ENCODE assay signal across 18 cellular contexts in genomic region chr19:3770136-3771032, GRCh38. TPM values are rescaled to one million over a fixed set of nuclear protein-coding genes. Genes with fewer than 3 reads are reported as not detected.
DNase-seq lines count a peak whose midpoint lies in the region; ATAC-seq and TF ChIP-seq lines count a peak whose summit lies in the region.
"Had no signal": no experiment of that assay in that cellular context is flagged by ENCODE, and none has a peak within 500 bp of the region (broad histone marks: within the 10 kb centered on the region; RNA-seq: fewer than 3 reads in every experiment).

No MANE protein-coding gene starts in this region.

- CTCF ChIA-PET in PC-9 (lab: Charles Lee), result no interaction called here

- H3K36me3 ChIP-seq in PC-9 (ENCODE audit: low read depth), result no peaks in the 10 kb centered on the region
- H3K36me3 ChIP-seq in tibial artery, result peaks cover 19 to 49% (median 28%) of the 10 kb centered on the region in 3 donors

- intact Hi-C loops in sciatic nerve (cut with DNase I), result no loop called here
- intact Hi-C loops in PC-9 (cut with micrococcal nuclease; ENCODE audit: unreplicated experiment), result no loop called here
- intact Hi-C loops in tibial artery (cut with DNase I; ENCODE audit: low total_unique reads), result no loop called here

- no peak for DNase-seq in activated naive CD8-positive, alpha-beta T cell treated with anti-CD3 and anti-CD28 coated beads, Interleukin-2, amount 10 ng/mL, durations not matched to agents 7 days and 5 days
- DNase-seq in activated naive CD8-positive, alpha-beta T cell treated with anti-CD3 and anti-CD28 coated beads, Interleukin-2, amount 50 U/mL, for 24 hours, result no peak
- DNase-seq in T-helper 17 cell, result no peak
- DNase-seq in iPS-NIHi11 (ENCODE audit: low spot score), result peak; percentile 67
- DNase-seq in sciatic nerve (ENCODE audit: low spot score), result no peak
- DNase-seq in PC-9, result no peak
- DNase-seq in tibial artery, result no peak
- DNase-seq: CD8-positive, alpha-beta T cell; DMS79; Karpas-422; MV-4-11; NCI-H1417; NCI-H1930; NCI-H69; SJCRH30 had no signal

- H3K4me1 ChIP-seq in PC-9 (replicated peaks; ENCODE audit: insufficient read depth) (no peaks in the 10 kb centered on the region), tibial artery (no peaks in the 10 kb centered on the region)
- H3K4me1 ChIP-seq: BLaER1, SJCRH30 had no signal

- H3K27me3 ChIP-seq in PC-9 (ENCODE audit: insufficient read depth, low read depth), result no peaks in the 10 kb centered on the region
- peaks cover 0 to 12% of the 10 kb centered on the region in 2 donors for H3K27me3 ChIP-seq in tibial artery
- H3K27me3 ChIP-seq: BLaER1 had no signal

- peak overlapping the region; percentile 10 for H3K27ac Mint-ChIP-seq in activated naive CD8-positive, alpha-beta T cell treated with anti-CD3 and anti-CD28 coated beads, Interleukin-2, amount 10 ng/mL, durations not matched to agents 7 days and 5 days
- H3K27ac Mint-ChIP-seq in activated naive CD8-positive, alpha-beta T cell treated with anti-CD3 and anti-CD28 coated beads, Interleukin-2, amount 50 U/mL, for 24 hours, result no peak overlapping the region
- peak overlapping the region; percentile 63 for H3K27ac Mint-ChIP-seq in T-helper 17 cell
- H3K27ac Mint-ChIP-seq: CD8-positive, alpha-beta T cell had no signal

- H3K27ac ChIP-seq in PC-9 (no peak overlapping the region), tibial artery (no peak overlapping the region)
- H3K27ac ChIP-seq: BLaER1, SJCRH30 had no signal

- H3K36me3 Mint-ChIP-seq in activated naive CD8-positive, alpha-beta T cell treated with anti-CD3 and anti-CD28 coated beads, Interleukin-2, amount 10 ng/mL, durations not matched to agents 7 days and 5 days, result peaks cover 10% of the 10 kb centered on the region
- peaks cover 3% of the 10 kb centered on the region for H3K36me3 Mint-ChIP-seq in activated naive CD8-positive, alpha-beta T cell treated with anti-CD3 and anti-CD28 coated beads, Interleukin-2, amount 50 U/mL, for 24 hours (ENCODE audit: low read depth)
- peaks cover 5% of the 10 kb centered on the region for H3K36me3 Mint-ChIP-seq in T-helper 17 cell (ENCODE audit: low read depth)

- H3K27me3 Mint-ChIP-seq in activated naive CD8-positive, alpha-beta T cell treated with anti-CD3 and anti-CD28 coated beads, Interleukin-2, amount 10 ng/mL, durations not matched to agents 7 days and 5 days, result no peaks in the 10 kb centered on the region
- H3K27me3 Mint-ChIP-seq in activated naive CD8-positive, alpha-beta T cell treated with anti-CD3 and anti-CD28 coated beads, Interleukin-2, amount 50 U/mL, for 24 hours, result no peaks in the 10 kb centered on the region
- no peaks in the 10 kb centered on the region for H3K27me3 Mint-ChIP-seq in T-helper 17 cell

- H3F3A ChIP-seq in PC-9 (ENCODE audit: insufficient read depth, low read depth), result no peaks in the 10 kb centered on the region

- H3K9me3 ChIP-seq in T-helper 17 cell (ENCODE audit: control insufficient read depth, low read length, poor library complexity, severe bottlenecking) (no peaks in the 10 kb centered on the region), PC-9 (ENCODE audit: insufficient read depth, low read depth) (no peaks in the 10 kb centered on the region), tibial artery (no peaks in the 10 kb centered on the region)
- H3K9me3 ChIP-seq: BLaER1, SJCRH30 had no signal

- no peaks in the 10 kb centered on the region for H3K79me2 ChIP-seq in PC-9 (ENCODE audit: low read depth)

- H3K4me3 ChIP-seq in PC-9 (no peak overlapping the region), tibial artery (no peak overlapping the region)
- H3K4me3 ChIP-seq: BLaER1, SJCRH30 had no signal

- TF ChIP-seq CTCF in PC-9 (conservative IDR thresholded peaks at IDR 0.05) (no peak), tibial artery (IDR thresholded peaks at IDR 0.05) (no peak)

- no peaks in the 10 kb centered on the region for H3K9me3 Mint-ChIP-seq in activated naive CD8-positive, alpha-beta T cell treated with anti-CD3 and anti-CD28 coated beads, Interleukin-2, amount 10 ng/mL, durations not matched to agents 7 days and 5 days
- H3K9me3 Mint-ChIP-seq in activated naive CD8-positive, alpha-beta T cell treated with anti-CD3 and anti-CD28 coated beads, Interleukin-2, amount 50 U/mL, for 24 hours, result no peaks in the 10 kb centered on the region
- H3K9me3 Mint-ChIP-seq: CD8-positive, alpha-beta T cell had no signal

- no peak overlapping the region for H3K4me2 ChIP-seq in PC-9
- H3K4me2 ChIP-seq: BLaER1 had no signal

- no peak for ATAC-seq in activated naive CD8-positive, alpha-beta T cell treated with anti-CD3 and anti-CD28 coated beads, Interleukin-2, amount 10 ng/mL, durations not matched to agents 7 days and 5 days (ENCODE audit: low read depth)
- ATAC-seq in activated naive CD8-positive, alpha-beta T cell treated with anti-CD3 and anti-CD28 coated beads, Interleukin-2, amount 50 U/mL, for 24 hours, result no peak
- ATAC-seq in T-helper 17 cell (no peak), sciatic nerve (peak; percentile 14), GM19328 (IDR thresholded peaks at IDR 0.05; ENCODE audit: unreplicated experiment) (no peak)
- ATAC-seq: CD8-positive, alpha-beta T cell had no signal

- POLR2A ChIA-PET in activated naive CD8-positive, alpha-beta T cell treated with anti-CD3 and anti-CD28 coated beads, Interleukin-2, amount 10 ng/mL, durations not matched to agents 7 days and 5 days (lab: Charles Lee), result interaction anchor here (0.8 to 1.2 kb wide), 2 partner anchors 8 to 42 kb away, joined by 3 read pairs; partner anchors contain the start of gene MRPL54
- POLR2A ChIA-PET in PC-9 (lab: Charles Lee; ENCODE audit: unreplicated experiment), result no interaction called here

- H4K20me1 ChIP-seq in PC-9 (ENCODE audit: insufficient read depth), result no peaks in the 10 kb centered on the region
- H4K20me1 ChIP-seq: BLaER1 had no signal

- no peak overlapping the region for H3K4me3 Mint-ChIP-seq in activated naive CD8-positive, alpha-beta T cell treated with anti-CD3 and anti-CD28 coated beads, Interleukin-2, amount 10 ng/mL, durations not matched to agents 7 days and 5 days
- H3K4me3 Mint-ChIP-seq in activated naive CD8-positive, alpha-beta T cell treated with anti-CD3 and anti-CD28 coated beads, Interleukin-2, amount 50 U/mL, for 24 hours, result no peak overlapping the region
- no peak overlapping the region for H3K4me3 Mint-ChIP-seq in T-helper 17 cell
- H3K4me3 Mint-ChIP-seq: CD8-positive, alpha-beta T cell had no signal

- no peaks in the 10 kb centered on the region for H3K9me2 ChIP-seq in PC-9 (ENCODE audit: insufficient read depth)

- H3K4me1 Mint-ChIP-seq in activated naive CD8-positive, alpha-beta T cell treated with anti-CD3 and anti-CD28 coated beads, Interleukin-2, amount 10 ng/mL, durations not matched to agents 7 days and 5 days, result peaks cover 14% of the 10 kb centered on the region
- H3K4me1 Mint-ChIP-seq in activated naive CD8-positive, alpha-beta T cell treated with anti-CD3 and anti-CD28 coated beads, Interleukin-2, amount 50 U/mL, for 24 hours, result peaks cover 8% of the 10 kb centered on the region
- H3K4me1 Mint-ChIP-seq in T-helper 17 cell, result peaks cover 16% of the 10 kb centered on the region

- BruUV-seq in PC-9 (replicated peaks; lab: Mats Ljungman, UMichigan), result no TSS peak

- H2AFZ ChIP-seq in PC-9, result no peak overlapping the region

RNA-seq across cellular contexts. Expression of gene RAX2, which starts 1.6 kb away (rescaled TPM):
- not detected for total RNA-seq in activated naive CD8-positive, alpha-beta T cell treated with anti-CD3 and anti-CD28 coated beads, Interleukin-2, amount 10 ng/mL, durations not matched to agents 7 days and 5 days
- not detected for total RNA-seq in T-helper 17 cell
- total RNA-seq in sciatic nerve, result not detected
- not detected in 2 replicates for total RNA-seq in PC-9 (2021)
- total RNA-seq: CD8-positive, alpha-beta T cell; H4; SJCRH30 had no signal

RNA-seq across cellular contexts. Expression of gene MRPL54, which starts 7.9 kb away (rescaled TPM):
- 10 to 100 TPM; 68.9 to 73.9 TPM for total RNA-seq in activated naive CD8-positive, alpha-beta T cell treated with anti-CD3 and anti-CD28 coated beads, Interleukin-2, amount 10 ng/mL, durations not matched to agents 7 days and 5 days
- 10 to 100 TPM; 63.9 to 86.2 TPM for total RNA-seq in T-helper 17 cell
- total RNA-seq in sciatic nerve, result 35.3 TPM
- 31.6 and 42.0 TPM in 2 replicates for total RNA-seq in PC-9 (2021)

RNA-seq across cellular contexts. Expression of gene APBA3, which starts 8.9 kb away (rescaled TPM):
- 10 to 100 TPM; 54.5 to 61.9 TPM for total RNA-seq in activated naive CD8-positive, alpha-beta T cell treated with anti-CD3 and anti-CD28 coated beads, Interleukin-2, amount 10 ng/mL, durations not matched to agents 7 days and 5 days
- total RNA-seq in T-helper 17 cell, result 10 to 100 TPM; 71.9 to 75.1 TPM
- 26.1 TPM for total RNA-seq in sciatic nerve
- total RNA-seq in PC-9 (2021), result 16.0 and 22.1 TPM in 2 replicates

RNA-seq across cellular contexts. Expression of gene MATK, which starts 15.8 kb away (rescaled TPM):
- 10 to 100 TPM; 29.4 to 31.8 TPM for total RNA-seq in activated naive CD8-positive, alpha-beta T cell treated with anti-CD3 and anti-CD28 coated beads, Interleukin-2, amount 10 ng/mL, durations not matched to agents 7 days and 5 days
- 10 to 100 TPM; 10.0 to 13.3 TPM for total RNA-seq in T-helper 17 cell
- 1.6 TPM for total RNA-seq in sciatic nerve
- total RNA-seq in PC-9 (2021), result not detected in 2 replicates
- total RNA-seq: SJCRH30 had no signal
